ENCODE assay signal across 2 cellular contexts in genomic region chr5:129104910-129105455, GRCh38.
TF ChIP-seq lines count a peak whose summit lies in the region.

No MANE protein-coding gene starts in this region.

TF ChIP-seq in A549, 52 proteins besides CTCF, POLR2A, EP300 and RAD21 (continued from another document):
- TF ChIP-seq HOXB13 (CRISPR knock-in tag; IDR thresholded peaks at IDR 0.05; ENCODE audit: low read depth) = no peak

TF ChIP-seq in H1, 55 proteins besides CTCF, POLR2A, EP300 and RAD21 (continued from another document):
- TF ChIP-seq, protein P1, sequence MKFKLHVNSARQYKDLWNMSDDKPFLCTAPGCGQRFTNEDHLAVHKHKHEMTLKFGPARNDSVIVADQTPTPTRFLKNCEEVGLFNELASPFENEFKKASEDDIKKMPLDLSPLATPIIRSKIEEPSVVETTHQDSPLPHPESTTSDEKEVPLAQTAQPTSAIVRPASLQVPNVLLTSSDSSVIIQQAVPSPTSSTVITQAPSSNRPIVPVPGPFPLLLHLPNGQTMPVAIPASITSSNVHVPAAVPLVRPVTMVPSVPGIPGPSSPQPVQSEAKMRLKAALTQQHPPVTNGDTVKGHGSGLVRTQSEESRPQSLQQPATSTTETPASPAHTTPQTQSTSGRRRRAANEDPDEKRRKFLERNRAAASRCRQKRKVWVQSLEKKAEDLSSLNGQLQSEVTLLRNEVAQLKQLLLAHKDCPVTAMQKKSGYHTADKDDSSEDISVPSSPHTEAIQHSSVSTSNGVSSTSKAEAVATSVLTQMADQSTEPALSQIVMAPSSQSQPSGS (IDR thresholded peaks at IDR 0.05; ENCODE audit: low read length) = no peak
TF ChIP-seq in H1: peak in this region for 1.
